In genomic region chr6:89818977-89819335, GRCh38 we compare ENCODE assay signal across 8 cellular contexts. TPM values are rescaled to one million over a fixed set of nuclear protein-coding genes. Genes with fewer than 3 reads are reported as not detected.
DNase-seq lines count a peak whose midpoint lies in the region; ATAC-seq and TF ChIP-seq lines count a peak whose summit lies in the region.

No MANE protein-coding gene starts in this region.

- TF ChIP-seq CTCF in LNCaP clone FGC (IDR thresholded peaks at IDR 0.05; ENCODE audit: control insufficient read depth, extremely low read depth, insufficient read depth) (no peak), ovary (IDR thresholded peaks at IDR 0.05) (no peak)

- peaks cover 8% of the 10 kb centered on the region for H3K4me1 ChIP-seq in ovary (ENCODE audit: insufficient read depth)

- no peaks in the 10 kb centered on the region for H3K9me3 ChIP-seq in ovary

- no peaks in the 10 kb centered on the region for H3K27me3 Mint-ChIP-seq in activated CD8-positive, alpha-beta T cell treated with anti-CD3 and anti-CD28 coated beads, Interleukin-2, amount 10 ng/mL, durations not matched to agents 7 days and 5 days (ENCODE audit: low read depth)

- DNase-seq in DMS53 (lab: John Stamatoyannopoulos, UW) (peak; percentile 57), DMS53 treated with DMSO at 0.1 percent for 48 hours (lab: John Stamatoyannopoulos, UW; ENCODE audit: unreplicated experiment) (no peak), H7 (no peak), LNCaP clone FGC (ENCODE audit: low read depth) (no peak), head of caudate nucleus (peak in 32 of 42 donors; percentile 2 to 75 (median 36)), ovary (no peak), hippocampal formation (lab: John Stamatoyannopoulos, UW) (no peak)
- DNase-seq in activated CD8-positive, alpha-beta T cell treated with anti-CD3 and anti-CD28 coated beads, Interleukin-2, amount 10 ng/mL, durations not matched to agents 7 days and 5 days: no peak

- H3K27ac Mint-ChIP-seq in activated CD8-positive, alpha-beta T cell treated with anti-CD3 and anti-CD28 coated beads, Interleukin-2, amount 10 ng/mL, durations not matched to agents 7 days and 5 days: peak overlapping the region; percentile 97

- 1% methylated on average over 14 of the region's 14 CpGs for WGBS in ovary, 3 donors

- H3K4me3 ChIP-seq in H7 (ENCODE audit: insufficient read depth, low read depth, low read length) (peak overlapping the region; percentile 99), LNCaP clone FGC (ENCODE audit: low read depth, low read length) (peak overlapping the region; percentile 74), ovary (peak overlapping the region; percentile 72)

- intact Hi-C loops in head of caudate nucleus (cut with DNase I) (no loop called here), ovary (cut with DNase I) (no loop called here)

- H3K4me3 Mint-ChIP-seq in activated CD8-positive, alpha-beta T cell treated with anti-CD3 and anti-CD28 coated beads, Interleukin-2, amount 10 ng/mL, durations not matched to agents 7 days and 5 days: peak overlapping the region; percentile 87

- no peak for TF ChIP-seq EP300 in ovary (IDR thresholded peaks at IDR 0.05)

- POLR2A ChIA-PET in activated CD8-positive, alpha-beta T cell treated with anti-CD3 and anti-CD28 coated beads, Interleukin-2, amount 10 ng/mL, durations not matched to agents 7 days and 5 days (lab: Charles Lee): interaction anchor here (0.6 to 3.7 kb wide), 4 partner anchors 10 to 181 kb away, joined by 3 to 76 read pairs (median 3); partner anchors contain the start of gene CASP8AP2

- ATAC-seq in activated CD8-positive, alpha-beta T cell treated with anti-CD3 and anti-CD28 coated beads, Interleukin-2, amount 10 ng/mL, durations not matched to agents 7 days and 5 days: peak; percentile 11

- peak overlapping the region; percentile 67 to 85 for H3K27ac ChIP-seq in ovary

- H3K9me3 Mint-ChIP-seq in activated CD8-positive, alpha-beta T cell treated with anti-CD3 and anti-CD28 coated beads, Interleukin-2, amount 10 ng/mL, durations not matched to agents 7 days and 5 days (ENCODE audit: insufficient read depth): no peaks in the 10 kb centered on the region

- no peaks in the 10 kb centered on the region for H3K27me3 ChIP-seq in H7 (ENCODE audit: control insufficient read depth, insufficient read depth, low read length)
- H3K27me3 ChIP-seq in ovary: no peaks in the 10 kb centered on the region

- peaks cover 26% of the 10 kb centered on the region for H3K4me1 Mint-ChIP-seq in activated CD8-positive, alpha-beta T cell treated with anti-CD3 and anti-CD28 coated beads, Interleukin-2, amount 10 ng/mL, durations not matched to agents 7 days and 5 days (ENCODE audit: low read depth)

- peaks cover 15% of the 10 kb centered on the region for H3K36me3 Mint-ChIP-seq in activated CD8-positive, alpha-beta T cell treated with anti-CD3 and anti-CD28 coated beads, Interleukin-2, amount 10 ng/mL, durations not matched to agents 7 days and 5 days (ENCODE audit: low read depth)

- TF ChIP-seq POLR2A in ovary (IDR thresholded peaks at IDR 0.05): no peak

- H3K36me3 ChIP-seq in H7 (replicated peaks; ENCODE audit: control insufficient read depth, insufficient read depth, low read length): peaks cover 2% of the 10 kb centered on the region
- no peaks in the 10 kb centered on the region for H3K36me3 ChIP-seq in ovary

- CTCF ChIA-PET in activated CD8-positive, alpha-beta T cell treated with anti-CD3 and anti-CD28 coated beads, Interleukin-2, amount 10 ng/mL, durations not matched to agents 7 days and 5 days (lab: Charles Lee): interaction anchor here (1.0 to 3.0 kb wide), 5 partner anchors 10 to 146 kb away, joined by 3 to 24 read pairs (median 11); partner anchors contain the start of gene CASP8AP2

RNA-seq across cellular contexts. Expression of gene MDN1, which starts 0.6 kb away (rescaled TPM):
- total RNA-seq in H7 (2014; rRNA removed; shearing (Covaris generic)): 53.2 and 79.3 TPM in 2 replicates
- 10 to 100 TPM; 58.2 to 64.7 TPM for total RNA-seq in activated CD8-positive, alpha-beta T cell treated with anti-CD3 and anti-CD28 coated beads, Interleukin-2, amount 10 ng/mL, durations not matched to agents 7 days and 5 days
- 10 to 100 TPM; 20.7 to 51.5 (median 35.9) TPM for total RNA-seq in ovary
- 10 to 100 TPM; 11.9 to 24.4 TPM for polyA plus RNA-seq in ovary

RNA-seq across cellular contexts. Expression of gene CASP8AP2, which starts 10.7 kb away (rescaled TPM):
- 11.3 and 20.2 TPM in 2 replicates for total RNA-seq in H7 (2014; rRNA removed; shearing (Covaris generic))
- total RNA-seq in activated CD8-positive, alpha-beta T cell treated with anti-CD3 and anti-CD28 coated beads, Interleukin-2, amount 10 ng/mL, durations not matched to agents 7 days and 5 days: 10 to 100 TPM; 42.5 to 47.3 TPM
- total RNA-seq in ovary: 10 to 100 TPM in 6 of 7 donors, 1 to 10 TPM in 1; 9.0 to 18.1 (median 16.2) TPM
- polyA plus RNA-seq in ovary: 1 to 10 TPM; 5.2 to 7.7 TPM

Comparison
In these comparisons a context has a peak if more than half of its experiments do, and no peak if none do; other contexts are left out.
1. DNase-seq: peak in DMS53 (single experiment) and head of caudate nucleus (32 of 42); none in DMS53 treated with DMSO at 0.1 percent for 48 hours (single experiment), H7 (single experiment), LNCaP clone FGC (single experiment), activated CD8-positive, alpha-beta T cell treated with anti-CD3 and anti-CD28 coated beads, Interleukin-2, amount 10 ng/mL, durations not matched to agents 7 days and 5 days (single experiment), ovary (0 of 5) and hippocampal formation (0 of 2).
2. Peak in every context shown above with its lines, with median percentiles within 50 percentile points of each other: H3K4me3 ChIP-seq.